Comparison of ENCODE assay signal across 8 cellular contexts in the genomic region with DNA sequence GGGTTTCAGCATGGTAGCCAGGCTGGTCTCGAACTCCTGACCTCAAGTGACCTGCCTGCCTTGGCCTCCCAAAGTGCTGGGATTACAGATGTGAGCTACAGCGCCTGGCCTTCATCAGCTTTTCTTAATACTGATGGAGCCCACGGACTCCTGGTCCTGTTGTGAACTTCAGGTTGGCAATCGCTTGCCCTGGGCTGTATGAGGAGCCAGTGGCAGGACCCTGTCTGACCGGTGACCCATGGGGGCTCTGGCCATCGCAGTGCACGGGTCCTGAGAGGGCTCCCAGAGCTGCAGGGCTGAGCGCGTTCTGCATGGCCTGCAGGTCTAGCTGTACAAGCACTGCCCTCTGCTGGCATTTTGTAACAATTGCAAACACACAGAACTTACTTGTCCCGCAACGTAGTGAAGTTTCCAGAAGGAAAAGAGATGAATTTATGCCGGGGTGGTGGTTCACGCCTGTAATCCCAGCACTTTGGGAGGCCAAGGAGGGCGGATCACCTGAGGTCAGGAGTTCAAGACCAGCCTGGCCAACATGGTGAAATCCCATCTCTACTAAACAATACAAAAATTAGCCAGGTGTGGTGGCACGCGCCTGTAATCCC. TPM values are rescaled to one million over a fixed set of nuclear protein-coding genes. Genes with fewer than 3 reads are reported as not detected.
DNase-seq lines count a peak whose midpoint lies in the region; ATAC-seq and TF ChIP-seq lines count a peak whose summit lies in the region.
"Not testable (repeated sequence)": the region's sequence is repeated elsewhere in the genome, so short reads cannot be mapped to it uniquely, and the experiment has no call there.

No MANE protein-coding gene starts in this region.

- H3K4me3 ChIP-seq in HAP-1; MG63; RWPE2 (ENCODE audit: severe bottlenecking); fibroblast of pulmonary artery (replicated peaks; ENCODE audit: low read depth, low read length); thyroid gland (replicated peaks in 1 of 3): not testable (repeated sequence)

- H3K27me3 ChIP-seq in HAP-1 (ENCODE audit: low read depth); MG63; RWPE2 (ENCODE audit: insufficient read depth, poor library complexity, severe bottlenecking); thyroid gland: not testable (repeated sequence)

- not testable (repeated sequence) for H3K36me3 ChIP-seq in HAP-1 (replicated peaks); MG63; RWPE2 (ENCODE audit: low read depth); thyroid gland

- DNase-seq in GDM1 (lab: John Stamatoyannopoulos, UW) (peak; percentile 60), HAP-1 (ENCODE audit: low spot score in 2 of 2) (peak; percentile 66 to 76), MG63 (peak; percentile 24), fibroblast of pulmonary artery (ENCODE audit: low read depth) (peak; percentile 85), naive B cell (peak; percentile 59), thyroid gland (peak; percentile 62 to 69)
- DNase-seq in RWPE2 (ENCODE audit: low spot score): not testable (repeated sequence)
- peak; percentile 15 for DNase-seq in activated T-helper 9 cell treated with anti-CD3 and anti-CD28 coated beads, Interleukin-2, amount 50 U/mL, for 16 hours (ENCODE audit: low read depth)

- H3K9me3 ChIP-seq in HAP-1; MG63; RWPE2 (ENCODE audit: severe bottlenecking); thyroid gland: not testable (repeated sequence)

- peaks cover 15 to 30% (median 29%) of the 10 kb centered on the region in 3 donors for H3K27me3 Mint-ChIP-seq in naive B cell

- WGBS in thyroid gland, 2 donors: 27 to 59% methylated on average over 7 to 15 of the region's 16 CpGs

- TF ChIP-seq CTCF in RWPE2 (IDR thresholded peaks at IDR 0.05; ENCODE audit: poor library complexity, severe bottlenecking) (peak; percentile 87), fibroblast of pulmonary artery (IDR thresholded peaks at IDR 0.05; ENCODE audit: low read length, missing control alignments) (peak; percentile 73), thyroid gland (IDR thresholded peaks at IDR 0.05) (peak; percentile 34 to 77 (median 74))

- in situ Hi-C loops in HAP-1 (cut with MboI; ENCODE audit: low sequenced_read_pairs): loop anchor here (5.0 to 25.0 kb wide), 2 partner anchors 123 to 238 kb away; a partner anchor contains a TSS

- not testable (repeated sequence) for H3K36me3 Mint-ChIP-seq in naive B cell

- not testable (repeated sequence) for H3K4me1 Mint-ChIP-seq in naive B cell

- not testable (repeated sequence) for H3K27ac Mint-ChIP-seq in naive B cell

- TF ChIP-seq POLR2A in thyroid gland (IDR thresholded peaks at IDR 0.05): not testable (repeated sequence)

- intact Hi-C loops in thyroid gland (cut with DNase I): not testable (repeated sequence)

- H3K4me1 ChIP-seq in HAP-1; RWPE2 (ENCODE audit: insufficient read depth, poor library complexity, severe bottlenecking); thyroid gland: not testable (repeated sequence)

- H3K4me3 Mint-ChIP-seq in naive B cell: not testable (repeated sequence)

- ATAC-seq in RWPE2 (ENCODE audit: low read depth): peak; percentile 77
- peak; percentile 58 to 77 for ATAC-seq in naive B cell (ENCODE audit: low read depth in 2 of 2)

- not testable (repeated sequence) for H3K27ac ChIP-seq in RWPE2 (ENCODE audit: poor library complexity, severe bottlenecking); thyroid gland

- H3K9me3 Mint-ChIP-seq in naive B cell: not testable (repeated sequence)

RNA-seq across cellular contexts. Expression of a gene that starts 18.0 kb away (rescaled TPM):
- 44.4 and 58.0 TPM in 2 replicates for total RNA-seq in MG63 (2014; rRNA removed; shearing (Covaris generic); ENCODE audit: low replicate concordance)
- polyA plus RNA-seq in naive B cell (ENCODE audit: low read depth in 6 of 6): 10 to 100 TPM; 30.2 to 61.0 (median 52.6) TPM
- 100 to 1,000 TPM in 2 of 4 donors, 10 to 100 TPM in 2; 69.1 to 128 (median 103) TPM for total RNA-seq in thyroid gland

RNA-seq across cellular contexts. Expression of a gene that starts 58.4 kb away (rescaled TPM):
- total RNA-seq in MG63 (2014; rRNA removed; shearing (Covaris generic); ENCODE audit: low replicate concordance): 22.6 and 28.8 TPM in 2 replicates
- 100 to 1,000 TPM in 5 of 6 donors, 10 to 100 TPM in 1; 95.5 to 172 (median 109) TPM for polyA plus RNA-seq in naive B cell (ENCODE audit: low read depth in 6 of 6)
- 10 to 100 TPM; 36.8 to 53.5 (median 48.4) TPM for total RNA-seq in thyroid gland
